ENCODE assay signal across 10 cellular contexts in genomic region chr11:126969865-126970479, GRCh38. TPM values are rescaled to one million over a fixed set of nuclear protein-coding genes. Genes with fewer than 3 reads are reported as not detected.
A peak's percentile ranks its signal among the peaks of the same experiment; 100 is the strongest.
DNase-seq lines count a peak whose midpoint lies in the region; TF ChIP-seq lines count a peak whose summit lies in the region.
"Had no signal": no experiment of that assay in that cellular context is flagged by ENCODE, and none has a peak within 500 bp of the region (broad histone marks: within the 10 kb centered on the region; RNA-seq: fewer than 3 reads in every experiment).

No MANE protein-coding gene starts in this region.

- H3K9me2 ChIP-seq in Karpas-422 (replicated peaks; ENCODE audit: insufficient read depth, low read length), result no peaks in the 10 kb centered on the region

- H3K9me3 Mint-ChIP-seq in mesothelial cell of epicardium, result peaks cover 11% of the 10 kb centered on the region
- no peaks in the 10 kb centered on the region for H3K9me3 Mint-ChIP-seq in activated naive CD4-positive, alpha-beta T cell treated with anti-CD3 and anti-CD28 coated beads, Interleukin-2, amount 10 ng/mL, durations not matched to agents 7 days and 5 days

- in situ Hi-C loops in brain microvascular endothelial cell (cut with HindIII; ENCODE audit: low pct_ligation_motif_present, low sequenced_read_pairs), result no loop called here

- peaks cover 84% of the 10 kb centered on the region for H3K27me3 Mint-ChIP-seq in mesothelial cell of epicardium (ENCODE audit: low read depth)
- H3K27me3 Mint-ChIP-seq in activated naive CD4-positive, alpha-beta T cell treated with anti-CD3 and anti-CD28 coated beads, Interleukin-2, amount 10 ng/mL, durations not matched to agents 7 days and 5 days, result peaks cover 15% of the 10 kb centered on the region

- H3K9ac ChIP-seq in Karpas-422 (ENCODE audit: low read length), result no peak overlapping the region
- H3K9ac ChIP-seq: parathyroid adenoma had no signal

- peaks cover 4% of the 10 kb centered on the region; the same call in 1 of the 2 replicates for H3K4me1 ChIP-seq in Karpas-422 (ENCODE audit: low read length)
- H3K4me1 ChIP-seq: parathyroid adenoma had no signal

- H4K20me1 ChIP-seq in Karpas-422 (ENCODE audit: insufficient read depth, low read depth, low read length), result no peaks in the 10 kb centered on the region

- TF ChIP-seq CTCF in brain microvascular endothelial cell (IDR thresholded peaks at IDR 0.05; ENCODE audit: low read depth, low read length, missing control alignments), result peak; percentile 84
- TF ChIP-seq CTCF in mesothelial cell of epicardium (IDR thresholded peaks at IDR 0.05; ENCODE audit: unreplicated experiment), result peak; percentile 24

- no peaks in the 10 kb centered on the region for H3K36me3 ChIP-seq in Karpas-422 (ENCODE audit: insufficient read depth, low read length)
- no peaks in the 10 kb centered on the region for H3K36me3 ChIP-seq in brain microvascular endothelial cell (replicated peaks)

- H3K4me2 ChIP-seq in Karpas-422 (ENCODE audit: low read depth, low read length, poor library complexity, severe bottlenecking), result peak overlapping the region; percentile 38

- H3K27me3 ChIP-seq in Karpas-422 (ENCODE audit: low read length), result no peaks in the 10 kb centered on the region
- no peaks in the 10 kb centered on the region for H3K27me3 ChIP-seq in brain microvascular endothelial cell (replicated peaks)

- no peak overlapping the region for H3K4me3 ChIP-seq in Karpas-422 (ENCODE audit: low read length)
- H3K4me3 ChIP-seq in brain microvascular endothelial cell (ENCODE audit: low read depth, low read length), result no peak overlapping the region

- no peak overlapping the region for H2AFZ ChIP-seq in Karpas-422 (ENCODE audit: low read length)
- H2AFZ ChIP-seq: parathyroid adenoma had no signal

- H3K79me2 ChIP-seq in Karpas-422 (ENCODE audit: low read length), result no peaks in the 10 kb centered on the region
- H3K79me2 ChIP-seq: parathyroid adenoma had no signal

- CTCF ChIA-PET in activated naive CD4-positive, alpha-beta T cell treated with anti-CD3 and anti-CD28 coated beads, Interleukin-2, amount 10 ng/mL, durations not matched to agents 7 days and 5 days (lab: Charles Lee), result interaction anchor here (0.6 kb wide), 1 partner anchor 20 kb away, joined by 4 read pairs; no protein-coding TSS in a partner anchor

- H3K4me1 Mint-ChIP-seq in mesothelial cell of epicardium, result no peaks in the 10 kb centered on the region
- no peaks in the 10 kb centered on the region for H3K4me1 Mint-ChIP-seq in activated naive CD4-positive, alpha-beta T cell treated with anti-CD3 and anti-CD28 coated beads, Interleukin-2, amount 10 ng/mL, durations not matched to agents 7 days and 5 days
- H3K4me1 Mint-ChIP-seq: activated B cell treated with CpG ODN at 0.5 μM for 24 hours had no signal

- H3K4me3 Mint-ChIP-seq in mesothelial cell of epicardium, result no peak overlapping the region
- H3K4me3 Mint-ChIP-seq in activated naive CD4-positive, alpha-beta T cell treated with anti-CD3 and anti-CD28 coated beads, Interleukin-2, amount 10 ng/mL, durations not matched to agents 7 days and 5 days, result no peak overlapping the region
- H3K4me3 Mint-ChIP-seq: activated B cell treated with CpG ODN at 0.5 μM for 24 hours had no signal

- no peak overlapping the region for H3K27ac Mint-ChIP-seq in mesothelial cell of epicardium
- H3K27ac Mint-ChIP-seq in activated naive CD4-positive, alpha-beta T cell treated with anti-CD3 and anti-CD28 coated beads, Interleukin-2, amount 10 ng/mL, durations not matched to agents 7 days and 5 days, result no peak overlapping the region
- H3K27ac Mint-ChIP-seq: activated B cell treated with CpG ODN at 0.5 μM for 24 hours had no signal

- DNase-seq in NCI-H748 (lab: John Stamatoyannopoulos, UW; ENCODE audit: unreplicated experiment) (peak; percentile 31), NCI-H748 treated with DMSO at 0.1 percent for 48 hours (lab: John Stamatoyannopoulos, UW) (no peak), Karpas-422 (peak; percentile 57), brain microvascular endothelial cell (peak; percentile 16), mesothelial cell of epicardium (ENCODE audit: low spot score in 2 of 2, unreplicated experiment in 2 of 2) (no peak), GF-D8 (lab: John Stamatoyannopoulos, UW) (no peak)
- no peak for DNase-seq in activated naive CD4-positive, alpha-beta T cell treated with anti-CD3 and anti-CD28 coated beads, Interleukin-2, amount 10 ng/mL, durations not matched to agents 7 days and 5 days
- no peak for DNase-seq in stimulated activated CD4-positive, alpha-beta T cell treated with anti-CD3 and anti-CD28 coated beads, Interleukin-15, amount 100 ng/mL, for 24 hours
- DNase-seq: activated B cell treated with CpG ODN at 0.5 μM for 24 hours had no signal

- H3K36me3 Mint-ChIP-seq in mesothelial cell of epicardium, result no peaks in the 10 kb centered on the region
- no peaks in the 10 kb centered on the region for H3K36me3 Mint-ChIP-seq in activated naive CD4-positive, alpha-beta T cell treated with anti-CD3 and anti-CD28 coated beads, Interleukin-2, amount 10 ng/mL, durations not matched to agents 7 days and 5 days

- no peaks in the 10 kb centered on the region for H3K9me3 ChIP-seq in Karpas-422 (ENCODE audit: low read length)

- H3K27ac ChIP-seq in Karpas-422 (ENCODE audit: low read length), result no peak overlapping the region
- H3K27ac ChIP-seq in brain microvascular endothelial cell, result no peak overlapping the region
- H3K27ac ChIP-seq: parathyroid adenoma had no signal

RNA-seq across cellular contexts. Expression of gene KIRREL3, which starts 30.6 kb away (rescaled TPM):
- not detected in 2 replicates for total RNA-seq in Karpas-422 (2014; rRNA removed; shearing (Covaris generic); ENCODE audit: low replicate concordance)
- total RNA-seq in mesothelial cell of epicardium, result 0.31 to 1.8 TPM (median 0.95 TPM) in 3 replicates
- total RNA-seq: activated B cell treated with CpG ODN at 0.5 μM for 24 hours had no signal

Comparison
In these comparisons a context has a peak if more than half of its experiments do, and no peak if none do; other contexts are left out.
1. DNase-seq: peak in NCI-H748 (single experiment), Karpas-422 (single experiment) and brain microvascular endothelial cell (single experiment); none in NCI-H748 treated with DMSO at 0.1 percent for 48 hours (single experiment), mesothelial cell of epicardium (0 of 2), activated naive CD4-positive, alpha-beta T cell treated with anti-CD3 and anti-CD28 coated beads, Interleukin-2, amount 10 ng/mL, durations not matched to agents 7 days and 5 days (single experiment), GF-D8 (single experiment) and stimulated activated CD4-positive, alpha-beta T cell treated with anti-CD3 and anti-CD28 coated beads, Interleukin-15, amount 100 ng/mL, for 24 hours (single experiment).